ENCODE assay signal across 1 cellular context in genomic region chr11:7612661-7613393, GRCh38.
TF ChIP-seq lines count a peak whose summit lies in the region.

No MANE protein-coding gene starts in this region.

TF ChIP-seq in SK-N-SH, 30 proteins besides CTCF, POLR2A, EP300 and RAD21 (continued from another document):
- TF ChIP-seq MAX (IDR thresholded peaks at IDR 0.05; ENCODE audit: low read depth) = no peak
- no peak for TF ChIP-seq NFIC (IDR thresholded peaks at IDR 0.05; ENCODE audit: borderline replicate concordance)
- no peak for TF ChIP-seq TEAD4 (IDR thresholded peaks at IDR 0.05; ENCODE audit: borderline replicate concordance, insufficient read depth)
- TF ChIP-seq JUND (IDR thresholded peaks at IDR 0.05) = no peak
- TF ChIP-seq EZH2phosphoT487 (IDR thresholded peaks at IDR 0.05; ENCODE audit: borderline replicate concordance, low read depth) = no peak
TF ChIP-seq in SK-N-SH: peak in this region for 0.
